26 cellular contexts compared by ENCODE assay signal in genomic region chr2:107711941-107712340, GRCh38.
"Had no signal": no experiment of that assay in that cellular context is flagged by ENCODE, and none has a peak within 500 bp of the region (broad histone marks: within the 10 kb centered on the region; RNA-seq: fewer than 3 reads in every experiment).

No MANE protein-coding gene starts in this region.

- H3K27me3 ChIP-seq: adrenal gland, MG63 had no signal

- H3K36me3 ChIP-seq: adrenal gland, MG63 had no signal

- H3K4me3 ChIP-seq: MG63, SK-N-MC had no signal

- H3K9me3 ChIP-seq: adrenal gland, MG63 had no signal

- ATAC-seq: T-cell had no signal

- DNase-seq: activated CD4-positive, alpha-beta memory T cell treated with anti-CD3 and anti-CD28 coated beads, Interleukin-2, amount 10 ng/mL, durations not matched to agents 7 days and 5 days; activated CD4-positive, alpha-beta T cell treated with anti-CD3 and anti-CD28 coated beads, Interleukin-2, amount 50 U/mL, for 1 hour; activated CD4-positive, CD25-positive, alpha-beta regulatory T cell; activated CD8-positive, alpha-beta memory T cell treated with anti-CD3 and anti-CD28 coated beads, Interleukin-2, amount 50 U/mL, for 48 hours; activated naive CD4-positive, alpha-beta T cell treated with anti-CD3 and anti-CD28 coated beads, Interleukin-2, amount 50 U/mL, for 16 hours; activated naive CD8-positive, alpha-beta T cell treated with anti-CD3 and anti-CD28 coated beads, Interleukin-2, amount 10 ng/mL, durations not matched to agents 7 days and 5 days; activated T-cell treated with anti-CD3 and anti-CD28 coated beads, Interleukin-2, amount 50 U/mL, for 1 hour; adrenal gland; anterior cingulate cortex; cerebellar nuclear complex; KBM-7; MG63; NCI-H1105; NCI-H1436; NCI-H187; NCI-H2107; NCI-H2171 treated with DMSO at 0.1 percent for 48 hours; NCI-H226; NCI-H526; NCI-H82; T-cell; T-helper 2 cell; T1000 had no signal

- FAIRE-seq: colon, TTC549 had no signal

- H3K4me1 ChIP-seq: adrenal gland had no signal

- H3K27ac ChIP-seq: adrenal gland, SK-N-MC had no signal
